1 cellular context compared by ENCODE assay signal in the genomic region with DNA sequence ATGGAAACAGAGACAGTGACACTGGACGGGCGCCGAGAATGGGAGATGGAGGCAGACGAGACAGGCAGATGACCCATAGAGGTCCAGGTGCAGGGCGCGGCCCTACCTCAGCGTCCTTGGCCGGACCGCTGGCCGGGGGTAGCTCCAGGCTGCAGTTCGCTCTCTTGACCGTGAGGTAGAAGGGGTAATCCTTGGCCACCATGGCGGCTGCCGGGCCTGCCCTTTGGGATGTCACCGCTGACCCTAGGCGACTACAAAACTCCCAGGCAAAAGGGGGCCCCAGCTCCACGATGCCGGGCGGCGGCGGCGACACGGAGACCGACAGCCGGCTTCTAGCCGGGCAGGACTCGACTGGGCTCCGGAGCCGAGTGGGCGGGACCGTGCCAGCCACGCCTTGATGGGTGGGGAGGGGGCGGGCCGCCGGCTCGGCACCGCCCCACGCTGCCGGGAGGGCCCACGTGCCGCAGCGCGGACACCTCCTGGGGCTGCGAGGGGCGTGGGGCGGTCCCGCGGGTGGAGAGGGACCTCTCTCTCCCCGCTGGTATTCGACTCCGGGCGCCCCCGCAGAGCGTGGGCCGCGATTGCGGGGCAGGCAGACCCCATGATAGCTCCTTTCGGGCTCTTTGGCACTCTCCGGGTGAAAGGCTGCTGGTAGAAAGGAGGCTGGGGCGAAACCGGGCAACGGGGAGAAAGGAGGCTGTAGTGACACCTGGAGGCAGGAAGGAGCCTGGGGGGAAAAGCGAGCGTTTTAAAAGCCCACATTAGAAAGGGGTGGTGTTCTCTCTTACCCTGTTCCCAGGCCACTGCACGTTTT.
TF ChIP-seq lines count a peak whose summit lies in the region.

A gene with protein sequence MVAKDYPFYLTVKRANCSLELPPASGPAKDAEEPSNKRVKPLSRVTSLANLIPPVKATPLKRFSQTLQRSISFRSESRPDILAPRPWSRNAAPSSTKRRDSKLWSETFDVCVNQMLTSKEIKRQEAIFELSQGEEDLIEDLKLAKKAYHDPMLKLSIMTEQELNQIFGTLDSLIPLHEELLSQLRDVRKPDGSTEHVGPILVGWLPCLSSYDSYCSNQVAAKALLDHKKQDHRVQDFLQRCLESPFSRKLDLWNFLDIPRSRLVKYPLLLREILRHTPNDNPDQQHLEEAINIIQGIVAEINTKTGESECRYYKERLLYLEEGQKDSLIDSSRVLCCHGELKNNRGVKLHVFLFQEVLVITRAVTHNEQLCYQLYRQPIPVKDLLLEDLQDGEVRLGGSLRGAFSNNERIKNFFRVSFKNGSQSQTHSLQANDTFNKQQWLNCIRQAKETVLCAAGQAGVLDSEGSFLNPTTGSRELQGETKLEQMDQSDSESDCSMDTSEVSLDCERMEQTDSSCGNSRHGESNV (minus strand): TSS at position 353 of the 814 bp plus-strand sequence. CDS start 151 bp downstream, at position 202.

TF ChIP-seq in HepG2, 621 proteins besides CTCF, POLR2A, EP300 and RAD21 (continues in another document):
- TF ChIP-seq, protein P1, sequence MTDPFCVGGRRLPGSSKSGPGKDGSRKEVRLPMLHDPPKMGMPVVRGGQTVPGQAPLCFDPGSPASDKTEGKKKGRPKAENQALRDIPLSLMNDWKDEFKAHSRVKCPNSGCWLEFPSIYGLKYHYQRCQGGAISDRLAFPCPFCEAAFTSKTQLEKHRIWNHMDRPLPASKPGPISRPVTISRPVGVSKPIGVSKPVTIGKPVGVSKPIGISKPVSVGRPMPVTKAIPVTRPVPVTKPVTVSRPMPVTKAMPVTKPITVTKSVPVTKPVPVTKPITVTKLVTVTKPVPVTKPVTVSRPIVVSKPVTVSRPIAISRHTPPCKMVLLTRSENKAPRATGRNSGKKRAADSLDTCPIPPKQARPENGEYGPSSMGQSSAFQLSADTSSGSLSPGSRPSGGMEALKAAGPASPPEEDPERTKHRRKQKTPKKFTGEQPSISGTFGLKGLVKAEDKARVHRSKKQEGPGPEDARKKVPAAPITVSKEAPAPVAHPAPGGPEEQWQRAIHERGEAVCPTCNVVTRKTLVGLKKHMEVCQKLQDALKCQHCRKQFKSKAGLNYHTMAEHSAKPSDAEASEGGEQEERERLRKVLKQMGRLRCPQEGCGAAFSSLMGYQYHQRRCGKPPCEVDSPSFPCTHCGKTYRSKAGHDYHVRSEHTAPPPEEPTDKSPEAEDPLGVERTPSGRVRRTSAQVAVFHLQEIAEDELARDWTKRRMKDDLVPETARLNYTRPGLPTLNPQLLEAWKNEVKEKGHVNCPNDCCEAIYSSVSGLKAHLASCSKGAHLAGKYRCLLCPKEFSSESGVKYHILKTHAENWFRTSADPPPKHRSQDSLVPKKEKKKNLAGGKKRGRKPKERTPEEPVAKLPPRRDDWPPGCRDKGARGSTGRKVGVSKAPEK (CRISPR knock-in tag; IDR thresholded peaks at IDR 0.05; ENCODE audit: borderline replicate concordance) = no peak
- 0 out of 2 replicates have a peak, but pooled peaks have one; percentile 42 for TF ChIP-seq HDAC2 (CRISPR knock-in tag; IDR thresholded peaks at IDR 0.05)
- no peak for TF ChIP-seq GABPA (IDR thresholded peaks at IDR 0.05; ENCODE audit: low read depth, low read length)
- no peak for TF ChIP-seq GABPA (CRISPR knock-in tag; IDR thresholded peaks at IDR 0.05; ENCODE audit: low read depth)
- TF ChIP-seq PHF21A (CRISPR knock-in tag; IDR thresholded peaks at IDR 0.05) = no peak; the same call in 1 of the 2 replicates
- no peak for TF ChIP-seq CEBPG (CRISPR knock-in tag; IDR thresholded peaks at IDR 0.05)
- no peak for TF ChIP-seq ZBTB40 (IDR thresholded peaks at IDR 0.05)
- TF ChIP-seq ZBTB40 (CRISPR knock-in tag; IDR thresholded peaks at IDR 0.05) = no peak; the same call in 1 of the 2 replicates
- TF ChIP-seq ZNF33B (CRISPR knock-in tag; IDR thresholded peaks at IDR 0.05) = peak; percentile 73; the same call in 1 of the 2 replicates
- 0 out of 2 replicates have a peak, but pooled peaks have one; percentile 15 for TF ChIP-seq KDM4B (CRISPR knock-in tag; IDR thresholded peaks at IDR 0.05)
- TF ChIP-seq, protein P2, sequence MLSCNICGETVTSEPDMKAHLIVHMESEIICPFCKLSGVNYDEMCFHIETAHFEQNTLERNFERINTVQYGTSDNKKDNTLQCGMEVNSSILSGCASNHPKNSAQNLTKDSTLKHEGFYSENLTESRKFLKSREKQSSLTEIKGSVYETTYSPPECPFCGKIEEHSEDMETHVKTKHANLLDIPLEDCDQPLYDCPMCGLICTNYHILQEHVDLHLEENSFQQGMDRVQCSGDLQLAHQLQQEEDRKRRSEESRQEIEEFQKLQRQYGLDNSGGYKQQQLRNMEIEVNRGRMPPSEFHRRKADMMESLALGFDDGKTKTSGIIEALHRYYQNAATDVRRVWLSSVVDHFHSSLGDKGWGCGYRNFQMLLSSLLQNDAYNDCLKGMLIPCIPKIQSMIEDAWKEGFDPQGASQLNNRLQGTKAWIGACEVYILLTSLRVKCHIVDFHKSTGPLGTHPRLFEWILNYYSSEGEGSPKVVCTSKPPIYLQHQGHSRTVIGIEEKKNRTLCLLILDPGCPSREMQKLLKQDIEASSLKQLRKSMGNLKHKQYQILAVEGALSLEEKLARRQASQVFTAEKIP (CRISPR knock-in tag; IDR thresholded peaks at IDR 0.05; ENCODE audit: borderline replicate concordance) = no peak
- TF ChIP-seq, protein P3, sequence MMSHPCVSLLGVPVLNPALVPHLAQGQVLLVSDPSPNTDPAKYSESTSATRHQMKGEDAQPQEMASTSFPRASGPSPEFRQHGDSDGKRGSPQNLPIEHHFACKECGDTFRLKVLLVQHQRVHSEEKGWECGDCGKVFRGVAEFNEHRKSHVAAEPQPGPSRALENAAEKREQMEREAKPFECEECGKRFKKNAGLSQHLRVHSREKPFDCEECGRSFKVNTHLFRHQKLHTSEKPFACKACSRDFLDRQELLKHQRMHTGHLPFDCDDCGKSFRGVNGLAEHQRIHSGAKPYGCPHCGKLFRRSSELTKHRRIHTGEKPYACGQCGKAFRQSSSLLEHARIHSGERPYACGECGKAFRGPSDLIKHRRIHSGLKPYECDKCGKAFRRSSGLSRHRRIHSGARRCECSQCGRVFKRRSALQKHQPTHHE (CRISPR knock-in tag; IDR thresholded peaks at IDR 0.05; ENCODE audit: borderline replicate concordance) = no peak
- TF ChIP-seq CHCHD3 (CRISPR knock-in tag; IDR thresholded peaks at IDR 0.05) = no peak
- TF ChIP-seq HHEX (CRISPR knock-in tag; IDR thresholded peaks at IDR 0.05) = no peak
- no peak for TF ChIP-seq ZNF18 (CRISPR knock-in tag; IDR thresholded peaks at IDR 0.05; ENCODE audit: insufficient replicate concordance)
- peak; percentile 42 for TF ChIP-seq U2AF1 (optimal IDR thresholded peaks at IDR 0.05; ENCODE audit: low read depth, low read length)
- peak; percentile 81; the same call in 1 of the 2 replicates for TF ChIP-seq ZNF235 (CRISPR knock-in tag; IDR thresholded peaks at IDR 0.05; ENCODE audit: borderline replicate concordance)
- no peak; the same call in 1 of the 2 replicates for TF ChIP-seq PHF20 (CRISPR knock-in tag; IDR thresholded peaks at IDR 0.05)
- TF ChIP-seq ZNF580 (CRISPR knock-in tag; IDR thresholded peaks at IDR 0.05; ENCODE audit: borderline replicate concordance, low read depth) = peak; percentile 53; the same call in 1 of the 2 replicates
- TF ChIP-seq GLMP (CRISPR knock-in tag; IDR thresholded peaks at IDR 0.05; ENCODE audit: borderline replicate concordance) = no peak
- TF ChIP-seq SIX4 (CRISPR knock-in tag; IDR thresholded peaks at IDR 0.05) = no peak
- no peak for TF ChIP-seq BCLAF1 (IDR thresholded peaks at IDR 0.05)
- TF ChIP-seq RORA (CRISPR knock-in tag; IDR thresholded peaks at IDR 0.05) = no peak
- no peak for TF ChIP-seq TP53 (CRISPR knock-in tag; conservative IDR thresholded peaks at IDR 0.05)
- no peak for TF ChIP-seq XBP1 (CRISPR knock-in tag; IDR thresholded peaks at IDR 0.05)
- TF ChIP-seq CAMTA2 (CRISPR knock-in tag; IDR thresholded peaks at IDR 0.05; ENCODE audit: borderline replicate concordance) = peak; percentile 79; the same call in 1 of the 2 replicates
